23 cellular contexts compared by ENCODE assay signal in genomic region chr10:86370006-86370585, GRCh38. TPM values are rescaled to one million over a fixed set of nuclear protein-coding genes. Genes with fewer than 3 reads are reported as not detected.
DNase-seq lines count a peak whose midpoint lies in the region; ATAC-seq and TF ChIP-seq lines count a peak whose summit lies in the region.
"Had no signal": no experiment of that assay in that cellular context is flagged by ENCODE, and none has a peak within 500 bp of the region (broad histone marks: within the 10 kb centered on the region; RNA-seq: fewer than 3 reads in every experiment).

No MANE protein-coding gene starts in this region.

- no peaks in the 10 kb centered on the region for H3K79me2 ChIP-seq in H9 (ENCODE audit: insufficient read depth, low read length)

- peaks cover 5% of the 10 kb centered on the region for H4K20me1 ChIP-seq in H9 (ENCODE audit: control insufficient read depth, insufficient read depth, insufficient read length)

- intact Hi-C loops in sigmoid colon (cut with DNase I) = no loop called here

- no peaks in the 10 kb centered on the region for H3K79me1 ChIP-seq in H9 (ENCODE audit: insufficient read depth, low read depth, low read length, poor library complexity, severe bottlenecking)

- peaks cover 6 to 12% of the 10 kb centered on the region in 2 experiments for H3K4me1 Mint-ChIP-seq in H9
- H3K4me1 Mint-ChIP-seq in WTC11 = peaks cover 5% of the 10 kb centered on the region
- no peaks in the 10 kb centered on the region for H3K4me1 Mint-ChIP-seq in glutamatergic neuron (ENCODE audit: low read depth, unreplicated experiment)
- peaks cover 6% of the 10 kb centered on the region for H3K4me1 Mint-ChIP-seq in mesothelial cell of epicardium

- H3K23ac ChIP-seq in H9 (ENCODE audit: insufficient read length, low read depth, low read length) = no peak overlapping the region

- POLR2A ChIA-PET in WTC11 (lab: Charles Lee) = no interaction called here

- in situ Hi-C loops in HAP-1 (cut with MboI; ENCODE audit: low sequenced_read_pairs) = loop anchor here (25.0 kb wide), 1 partner anchor 583 kb away; no protein-coding TSS in a partner anchor

- H3K27ac ChIP-seq in H9 (ENCODE audit: insufficient read length, low read depth, low read length) = no peak overlapping the region
- no peak overlapping the region for H3K27ac ChIP-seq in sigmoid colon
- H3K27ac ChIP-seq: BLaER1, SJCRH30 had no signal

- H3K9ac ChIP-seq in H9 (ENCODE audit: extremely low read depth, insufficient read length, low read length) = no peak overlapping the region
- H3K9ac ChIP-seq: BLaER1 had no signal

- H3K36me3 ChIP-seq in sigmoid colon = no peaks in the 10 kb centered on the region
- H3K36me3 ChIP-seq in HAP-1 (replicated peaks) = no peaks in the 10 kb centered on the region
- H3K36me3 ChIP-seq: BLaER1, SJCRH30 had no signal

- H3K18ac ChIP-seq in H9 (ENCODE audit: insufficient read length, low read depth, low read length) = no peak overlapping the region

- no peak overlapping the region for H4K91ac ChIP-seq in H9 (ENCODE audit: insufficient read length, low read depth, low read length)

- H3K4me2 ChIP-seq in H9 (ENCODE audit: insufficient read depth, insufficient read length, low read length) = no peak overlapping the region
- H3K4me2 ChIP-seq: BLaER1 had no signal

- H2BK5ac ChIP-seq in H9 (ENCODE audit: insufficient read length, low read length) = no peak overlapping the region

- no peak overlapping the region for H2BK15ac ChIP-seq in H9 (ENCODE audit: low read depth, low read length)

- H3K9me3 ChIP-seq in H9 (ENCODE audit: control insufficient read depth, low read depth, low read length) (no peaks in the 10 kb centered on the region), sigmoid colon (no peaks in the 10 kb centered on the region), HAP-1 (no peaks in the 10 kb centered on the region)
- H3K9me3 ChIP-seq: BLaER1, SJCRH30 had no signal

- H3K14ac ChIP-seq in H9 (ENCODE audit: insufficient read depth, low read length) = no peak overlapping the region

- no peak overlapping the region for H2AFZ ChIP-seq in H9 (ENCODE audit: low read length)

- H3K27ac Mint-ChIP-seq in H9 (no peak overlapping the region), WTC11 (no peak overlapping the region), glutamatergic neuron (ENCODE audit: unreplicated experiment) (no peak overlapping the region), mesothelial cell of epicardium (no peak overlapping the region)
- H3K27ac Mint-ChIP-seq: CD4-positive, alpha-beta T cell had no signal

- no peak overlapping the region for H3K4ac ChIP-seq in H9 (ENCODE audit: low read depth, low read length)

- no peaks in the 10 kb centered on the region for H3K4me1 ChIP-seq in H9 (ENCODE audit: insufficient read depth, low read length)
- peaks cover 0 to 23% (median 20%) of the 10 kb centered on the region in 4 donors for H3K4me1 ChIP-seq in sigmoid colon
- H3K4me1 ChIP-seq in HAP-1 = no peaks in the 10 kb centered on the region
- H3K4me1 ChIP-seq: SJCRH30 had no signal

- H3K27me3 ChIP-seq in H9 (ENCODE audit: insufficient read depth, low read length) = peaks cover 37% of the 10 kb centered on the region
- peaks cover 22 to 81% (median 67%) of the 10 kb centered on the region in 3 donors for H3K27me3 ChIP-seq in sigmoid colon
- H3K27me3 ChIP-seq in HAP-1 (ENCODE audit: low read depth) = no peaks in the 10 kb centered on the region
- H3K27me3 ChIP-seq: SJCRH30 had no signal

- H2BK12ac ChIP-seq in H9 (ENCODE audit: insufficient read length, low read depth, low read length) = no peak overlapping the region

- H3K4me3 ChIP-seq in sigmoid colon (no peak overlapping the region), HAP-1 (no peak overlapping the region)
- H3K4me3 ChIP-seq: BLaER1, SJCRH30 had no signal

- TF ChIP-seq POLR2A in sigmoid colon (IDR thresholded peaks at IDR 0.05) = no peak

- no peak for TF ChIP-seq EP300 in sigmoid colon (IDR thresholded peaks at IDR 0.05)

- H3K36me3 Mint-ChIP-seq in H9 (ENCODE audit: insufficient read depth in 1 of 3, low read depth in 3 of 3) (no peaks in the 10 kb centered on the region), WTC11 (no peaks in the 10 kb centered on the region), glutamatergic neuron (ENCODE audit: unreplicated experiment) (no peaks in the 10 kb centered on the region), mesothelial cell of epicardium (no peaks in the 10 kb centered on the region)

- peaks cover 5% of the 10 kb centered on the region for H3K23me2 ChIP-seq in H9 (ENCODE audit: insufficient read length, low read depth, low read length, poor library complexity, severe bottlenecking)

- no peak overlapping the region for H2BK20ac ChIP-seq in H9 (ENCODE audit: low read depth, low read length, poor library complexity, severe bottlenecking)

- no peak overlapping the region for H3K56ac ChIP-seq in H9 (ENCODE audit: insufficient read length, low read depth, low read length)

- H4K8ac ChIP-seq in H9 (replicated peaks; ENCODE audit: insufficient read length, low read depth, low read length) = no peak overlapping the region

- no peak overlapping the region for H4K5ac ChIP-seq in H9 (ENCODE audit: insufficient read length, low read depth, low read length)

- CTCF ChIA-PET in WTC11 (lab: Charles Lee) = interaction anchor here (1.3 to 6.2 kb wide), 3 partner anchors 16 to 30 kb away, joined by 5 to 51 read pairs (median 9); no protein-coding TSS in a partner anchor

- H3K27me3 Mint-ChIP-seq in H9 (ENCODE audit: low read depth) (peaks cover 90% of the 10 kb centered on the region), WTC11 (ENCODE audit: low read depth) (peaks cover 82% of the 10 kb centered on the region), glutamatergic neuron (ENCODE audit: unreplicated experiment) (peaks cover 25% of the 10 kb centered on the region), mesothelial cell of epicardium (ENCODE audit: low read depth) (peaks cover 87% of the 10 kb centered on the region)

- no peak for TF ChIP-seq CTCF in H9 (conservative IDR thresholded peaks at IDR 0.05)
- TF ChIP-seq CTCF in WTC11 (IDR thresholded peaks at IDR 0.05) = no peak
- no peak for TF ChIP-seq CTCF in glutamatergic neuron (IDR thresholded peaks at IDR 0.05; ENCODE audit: partially characterized antibody, unreplicated experiment)
- no peak for TF ChIP-seq CTCF in sigmoid colon (IDR thresholded peaks at IDR 0.05)
- no peak for TF ChIP-seq CTCF in mesothelial cell of epicardium (IDR thresholded peaks at IDR 0.05; ENCODE audit: unreplicated experiment)

- no peaks in the 10 kb centered on the region for H3K9me3 Mint-ChIP-seq in H9
- H3K9me3 Mint-ChIP-seq in WTC11 = no peaks in the 10 kb centered on the region
- H3K9me3 Mint-ChIP-seq in glutamatergic neuron (ENCODE audit: unreplicated experiment) = peaks cover 13% of the 10 kb centered on the region
- H3K9me3 Mint-ChIP-seq in mesothelial cell of epicardium = no peaks in the 10 kb centered on the region
- H3K9me3 Mint-ChIP-seq: CD4-positive, alpha-beta T cell had no signal

- WGBS in H9 (ENCODE audit: extremely low coverage, insufficient read length, low lambda C conversion rate) = no CpG with 5 or more reads among the region's 4 CpGs
- WGBS in sigmoid colon, 2 donors = 79 to 85% methylated on average over 4 of the region's 4 CpGs

- DNase-seq in H9 (peak; percentile 9), WTC11 (ENCODE audit: low spot score) (peak; percentile 2), glutamatergic neuron (peak; percentile 5), sigmoid colon (peak; percentile 22), mesothelial cell of epicardium (ENCODE audit: low spot score in 2 of 2, unreplicated experiment in 2 of 2) (no peak), HAP-1 (ENCODE audit: low spot score in 2 of 2) (no peak)
- no peak for DNase-seq in activated CD4-positive, CD25-positive, alpha-beta regulatory T cell (lab: John Stamatoyannopoulos, UW)
- DNase-seq: COR-L47, DND-41, GOT3, Karpas-422, MV-4-11, NCI-H1694, NCI-H2081 treated with DMSO at 0.1 percent for 48 hours, NCI-H2171 treated with DMSO at 0.1 percent for 48 hours, NCI-H524 treated with DMSO at 0.1 percent for 48 hours, NCI-H82, SJCRH30 had no signal

- no peak overlapping the region for H2AK5ac ChIP-seq in H9 (ENCODE audit: insufficient read length, low read length)

- no peak overlapping the region for H3K4me3 Mint-ChIP-seq in H9
- no peak overlapping the region for H3K4me3 Mint-ChIP-seq in WTC11
- no peak overlapping the region for H3K4me3 Mint-ChIP-seq in glutamatergic neuron (ENCODE audit: unreplicated experiment)
- H3K4me3 Mint-ChIP-seq in mesothelial cell of epicardium = no peak overlapping the region
- H3K4me3 Mint-ChIP-seq: CD4-positive, alpha-beta T cell had no signal

- no peak for ATAC-seq in WTC11
- no peak for ATAC-seq in GM21360 (IDR thresholded peaks at IDR 0.05; ENCODE audit: unreplicated experiment)

- no peak overlapping the region for H2BK120ac ChIP-seq in H9 (ENCODE audit: low read depth, low read length, poor library complexity, severe bottlenecking)

- H3T11ph ChIP-seq in H9 (ENCODE audit: low read length) = no peak overlapping the region

TF ChIP-seq in WTC11, 78 proteins besides CTCF, POLR2A, EP300 and RAD21 (continues in another document):
- TF ChIP-seq ZNF512 (CRISPR knock-in tag; IDR thresholded peaks at IDR 0.05; ENCODE audit: borderline replicate concordance) (no peak), USF1 (CRISPR knock-in tag; IDR thresholded peaks at IDR 0.05) (no peak)

RNA-seq across cellular contexts. Expression of gene GRID1, which starts 3.5 kb away (rescaled TPM):
- total RNA-seq in H9 (2021) (0.35 TPM in 1 of 2 replicates, not detected in the other), WTC11 (2021) (0.21 to 0.50 TPM (median 0.37 TPM) in 3 replicates), glutamatergic neuron (ENCODE audit: unreplicated experiment) (8.0 TPM), sigmoid colon (1 to 10 TPM in 3 of 4 donors, under 1 TPM in 1; 0.66 to 4.7 (median 1.5) TPM), mesothelial cell of epicardium (0.11 to 0.54 TPM (median 0.22 TPM) in 3 replicates)
- polyA plus RNA-seq in sigmoid colon = 1 to 10 TPM in 1 of 3 donors, not detected in 2; 1.1 TPM
- total RNA-seq: A673; CD4-positive, alpha-beta T cell; M059J; SJCRH30 had no signal

Comparison
In these comparisons a context has a peak if more than half of its experiments do, and no peak if none do; other contexts are left out.
1. DNase-seq: peak in H9 (single experiment), WTC11 (single experiment), glutamatergic neuron (single experiment) and sigmoid colon (single experiment); none in activated CD4-positive, CD25-positive, alpha-beta regulatory T cell (0 of 4), mesothelial cell of epicardium (0 of 2) and HAP-1 (0 of 2).